In genomic region chr3:141460097-141460704, GRCh38 we compare ENCODE assay signal across 8 cellular contexts. TPM values are rescaled to one million over a fixed set of nuclear protein-coding genes. Genes with fewer than 3 reads are reported as not detected.
A peak's percentile ranks its signal among the peaks of the same experiment; 100 is the strongest.
DNase-seq lines count a peak whose midpoint lies in the region; ATAC-seq and TF ChIP-seq lines count a peak whose summit lies in the region.

No MANE protein-coding gene starts in this region.

- H3K4me3 ChIP-seq in OCI-LY3 (ENCODE audit: low read length), result no peak overlapping the region
- H3K4me3 ChIP-seq in epithelial cell of proximal tubule (ENCODE audit: low read depth, low read length), result no peak overlapping the region

- DNase-seq in DMS153 (lab: John Stamatoyannopoulos, UW), result peak; percentile 64
- peak; percentile 86 for DNase-seq in KBM-7
- DNase-seq in activated CD8-positive, alpha-beta memory T cell treated with anti-CD3 and anti-CD28 coated beads, Interleukin-2, amount 50 U/mL, for 48 hours, result peak; percentile 92
- DNase-seq in epithelial cell of proximal tubule (ENCODE audit: low read depth), result no peak
- peak; percentile 76 for DNase-seq in naive B cell
- DNase-seq in stimulated activated CD8-positive, alpha-beta memory T cell treated with anti-CD3 and anti-CD28 coated beads, Interleukin-7, amount 100 ng/mL, for 48 hours (ENCODE audit: extremely low read depth in 1 of 2, low read depth in 1 of 2), result peak; percentile 65 to 80

- H3K4me3 Mint-ChIP-seq in naive B cell, result no peak overlapping the region

- no peaks in the 10 kb centered on the region for H3K27me3 Mint-ChIP-seq in naive B cell

- no peaks in the 10 kb centered on the region for H3K27me3 ChIP-seq in OCI-LY3 (ENCODE audit: low read depth, low read length)

- ATAC-seq in GM21619 (IDR thresholded peaks at IDR 0.05; ENCODE audit: unreplicated experiment), result peak; percentile 95
- peak; percentile 97 to 98 for ATAC-seq in naive B cell (ENCODE audit: low read depth in 2 of 2)

- no peaks in the 10 kb centered on the region for H3K79me2 ChIP-seq in OCI-LY3 (ENCODE audit: low read length)

- H4K20me1 ChIP-seq in OCI-LY3 (ENCODE audit: insufficient read depth, low read length), result no peaks in the 10 kb centered on the region

- TF ChIP-seq CTCF in OCI-LY3 (IDR thresholded peaks at IDR 0.05; ENCODE audit: low read depth, low read length) (peak; percentile 85), epithelial cell of proximal tubule (conservative IDR thresholded peaks at IDR 0.05; ENCODE audit: low read depth, low read length) (peak; percentile 91)

- in situ Hi-C loops in KBM-7 (cut with MboI; ENCODE audit: low pct_unique_long_range_greater_than_20kb, low sequenced_read_pairs), result loop anchor here (25.0 kb wide), 1 partner anchor 102 kb away; no protein-coding TSS in a partner anchor

- peaks cover 2 to 17% (median 9%) of the 10 kb centered on the region in 7 donors for H3K9me3 Mint-ChIP-seq in naive B cell

- H3K27ac Mint-ChIP-seq in naive B cell, result peak overlapping the region in 1 of 6 donors; percentile 58

- H3K36me3 Mint-ChIP-seq in naive B cell, result peaks cover 5 to 14% of the 10 kb centered on the region in 2 donors

- peak overlapping the region; percentile 48 for H3K4me2 ChIP-seq in OCI-LY3 (ENCODE audit: low read length)

- peaks cover 10% of the 10 kb centered on the region; the same call in 1 of the 2 replicates for H3K9me3 ChIP-seq in OCI-LY3 (ENCODE audit: insufficient read depth, low read length)

- H2AFZ ChIP-seq in OCI-LY3 (ENCODE audit: low read depth, low read length), result peak overlapping the region; percentile 77; the same call in 1 of the 2 replicates

- no peaks in the 10 kb centered on the region for H3K36me3 ChIP-seq in OCI-LY3 (replicated peaks; ENCODE audit: low read depth, low read length)

- no peak overlapping the region for H3K27ac ChIP-seq in OCI-LY3 (ENCODE audit: low read length)

- H3K4me1 ChIP-seq in OCI-LY3 (ENCODE audit: low read length), result peaks cover 8% of the 10 kb centered on the region

- H3K4me1 Mint-ChIP-seq in naive B cell, result peaks cover 12 to 21% (median 19%) of the 10 kb centered on the region in 3 donors

- H3K9ac ChIP-seq in OCI-LY3 (ENCODE audit: low read length), result no peak overlapping the region

RNA-seq across cellular contexts. Expression of gene RASA2, which starts 26.6 kb away (rescaled TPM):
- total RNA-seq in epithelial cell of proximal tubule, result 10.1 and 15.1 TPM in 2 replicates
- 10 to 100 TPM; 23.8 to 61.4 (median 49.6) TPM for polyA plus RNA-seq in naive B cell (ENCODE audit: low read depth in 6 of 6)
